18 cellular contexts compared by ENCODE assay signal in the genomic region with DNA sequence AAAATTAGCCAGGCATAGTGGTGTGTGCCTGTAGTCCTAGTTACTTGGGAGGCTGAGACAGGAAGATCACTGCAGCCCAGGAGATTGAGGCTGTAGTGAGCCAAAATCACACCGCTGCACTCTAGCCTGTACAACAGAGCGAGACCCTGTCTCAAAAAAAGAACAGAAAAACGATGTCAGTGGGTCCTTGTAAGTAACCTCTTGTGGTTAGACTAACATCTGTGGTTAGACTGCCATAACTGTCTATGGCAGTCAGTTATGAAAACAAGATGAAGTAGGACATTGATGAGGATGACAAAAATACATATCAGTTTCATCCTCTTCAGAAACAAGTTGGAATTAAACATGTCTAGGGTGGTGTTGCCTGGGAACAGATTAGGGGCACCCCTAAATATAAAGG. TPM values are rescaled to one million over a fixed set of nuclear protein-coding genes. Genes with fewer than 3 reads are reported as not detected.
A peak's percentile ranks its signal among the peaks of the same experiment; 100 is the strongest.
DNase-seq lines count a peak whose midpoint lies in the region; ATAC-seq and TF ChIP-seq lines count a peak whose summit lies in the region.
"Had no signal": no experiment of that assay in that cellular context is flagged by ENCODE, and none has a peak within 500 bp of the region (broad histone marks: within the 10 kb centered on the region; RNA-seq: fewer than 3 reads in every experiment).

No MANE protein-coding gene starts in this region.

- no peak for TF ChIP-seq CTCF in left lung (IDR thresholded peaks at IDR 0.05)

- no peak overlapping the region for H3K27ac ChIP-seq in BLaER1
- no peak overlapping the region for H3K27ac ChIP-seq in left lung
- H3K27ac ChIP-seq: hepatocyte, stomach had no signal

- no peak overlapping the region for H3K4me3 ChIP-seq in BLaER1
- no peak overlapping the region for H3K4me3 ChIP-seq in Jurkat, Clone E6-1 (ENCODE audit: low read length)
- no peak overlapping the region for H3K4me3 ChIP-seq in left lung
- H3K4me3 ChIP-seq: hepatocyte, stomach had no signal

- H3K36me3 ChIP-seq in BLaER1 (peaks cover 54% of the 10 kb centered on the region), left lung (peaks cover 0 to 62% of the 10 kb centered on the region in 2 donors)

- H3K4me2 ChIP-seq in BLaER1 = peak overlapping the region; percentile 50
- H3K4me2 ChIP-seq: hepatocyte had no signal

- intact Hi-C loops in left lung (cut with DNase I) = no loop called here

- H3K9ac ChIP-seq in BLaER1 = no peak overlapping the region

- no peaks in the 10 kb centered on the region for H4K20me1 ChIP-seq in BLaER1

- H3K4me1 ChIP-seq in BLaER1 (peaks cover 34% of the 10 kb centered on the region), left lung (no peaks in the 10 kb centered on the region)

- no peaks in the 10 kb centered on the region for H3K27me3 ChIP-seq in BLaER1
- no peaks in the 10 kb centered on the region for H3K27me3 ChIP-seq in left lung
- H3K27me3 ChIP-seq: hepatocyte, stomach had no signal

- no peaks in the 10 kb centered on the region for H3K9me3 ChIP-seq in BLaER1
- no peaks in the 10 kb centered on the region for H3K9me3 ChIP-seq in left lung
- H3K9me3 ChIP-seq: stomach had no signal

- DNase-seq in Jurkat, Clone E6-1 (ENCODE audit: low read depth, low spot score) = peak; percentile 37
- DNase-seq in NCI-H748 (lab: John Stamatoyannopoulos, UW; ENCODE audit: unreplicated experiment) (no peak), NCI-H2029 (lab: John Stamatoyannopoulos, UW) (no peak), left lung (no peak)
- DNase-seq: activated CD8-positive, alpha-beta memory T cell treated with anti-CD3 and anti-CD28 coated beads for 24 hours; activated effector memory CD4-positive, alpha-beta T cell treated with anti-CD3 and anti-CD28 coated beads, Interleukin-2, amount 50 U/mL, for 16 hours; cerebellar nuclear complex; EL; GOT3; occipital lobe; right cardiac atrium; stomach; T-helper 1 cell had no signal

- peak; percentile 55 for ATAC-seq in GM18907 (IDR thresholded peaks at IDR 0.05; ENCODE audit: unreplicated experiment)
- peak; percentile 49 for ATAC-seq in HG02642 (IDR thresholded peaks at IDR 0.05; ENCODE audit: poor library complexity, unreplicated experiment)
- no peak for ATAC-seq in GM18873 (IDR thresholded peaks at IDR 0.05; ENCODE audit: low FRiP score, unreplicated experiment)
- no peak for ATAC-seq in left lung
- ATAC-seq: right cardiac atrium had no signal

RNA-seq across cellular contexts. Expression of a gene that starts 53.3 kb away (rescaled TPM):
- polyA plus RNA-seq in Jurkat, Clone E6-1 (2012; ENCODE audit: insufficient read depth, insufficient read length) = 18.5 TPM
- 10 to 100 TPM; 57.5 to 58.6 TPM for total RNA-seq in left lung

Comparison
In these comparisons a context has a peak if more than half of its experiments do, and no peak if none do; other contexts are left out.
1. ATAC-seq: peak in GM18907 (single experiment) and HG02642 (single experiment); none in GM18873 (single experiment) and left lung (single experiment).